In genomic region chr17:47996201-47996600, GRCh38 we compare ENCODE assay signal across 13 cellular contexts.
"Had no signal": no experiment of that assay in that cellular context is flagged by ENCODE, and none has a peak within 500 bp of the region (broad histone marks: within the 10 kb centered on the region; RNA-seq: fewer than 3 reads in every experiment).

No MANE protein-coding gene starts in this region.

- H3K27ac Mint-ChIP-seq: activated B cell treated with CpG ODN at 0.5 μM for 24 hours; activated CD4-positive, alpha-beta T cell treated with anti-CD3 and anti-CD28 coated beads, Interleukin-2, amount 10 ng/mL, durations not matched to agents 7 days and 5 days; activated T-helper 1 cell treated with anti-CD3 and anti-CD28 coated beads, Interleukin-12 subunit alpha, Interleukin-12 subunit beta, Interleukin-2, Interleukin-4 antibody, amounts not matched to agents 30 ng/mL and 10 ng/mL and 1 ng/mL, durations not matched to agents 14 hours and 24 hours and 36 hours; mesothelial cell of epicardium; stimulated activated naive B cell treated with anti-CD40 and anti-IgM and Interleukin-4, amounts not matched to agents 10 μg/mL and 1 μg/mL and 100 μg/mL, for 72 hours had no signal

- DNase-seq: activated B cell treated with CpG ODN at 0.5 μM for 24 hours; activated CD4-positive, alpha-beta T cell treated with anti-CD3 and anti-CD28 coated beads, Interleukin-2, amount 10 ng/mL, durations not matched to agents 7 days and 5 days; activated naive CD4-positive, alpha-beta T cell treated with Interleukin-2 at 50 U/mL for 16 hours; hippocampal formation; retina; stimulated activated CD4-positive, alpha-beta T cell treated with anti-CD3 and anti-CD28 coated beads, Interleukin-15, amount 100 ng/mL, for 24 hours; stimulated activated CD4-positive, alpha-beta T cell treated with anti-CD3 and anti-CD28 coated beads, Interleukin-4, amount 100 ng/mL, for 1 hour; stimulated activated naive B cell treated with anti-CD40 and anti-IgM and Interleukin-4, amounts not matched to agents 10 μg/mL and 1 μg/mL and 100 μg/mL, for 72 hours; substantia nigra; T-helper 2 cell; transverse colon had no signal

- H3K4me3 Mint-ChIP-seq: activated B cell treated with CpG ODN at 0.5 μM for 24 hours; activated CD4-positive, alpha-beta T cell treated with anti-CD3 and anti-CD28 coated beads, Interleukin-2, amount 10 ng/mL, durations not matched to agents 7 days and 5 days; activated T-helper 1 cell treated with anti-CD3 and anti-CD28 coated beads, Interleukin-12 subunit alpha, Interleukin-12 subunit beta, Interleukin-2, Interleukin-4 antibody, amounts not matched to agents 30 ng/mL and 10 ng/mL and 1 ng/mL, durations not matched to agents 14 hours and 24 hours and 36 hours; mesothelial cell of epicardium; stimulated activated naive B cell treated with anti-CD40 and anti-IgM and Interleukin-4, amounts not matched to agents 10 μg/mL and 1 μg/mL and 100 μg/mL, for 72 hours had no signal

- H3K9me3 Mint-ChIP-seq: activated B cell treated with CpG ODN at 0.5 μM for 24 hours; activated CD4-positive, alpha-beta T cell treated with anti-CD3 and anti-CD28 coated beads, Interleukin-2, amount 10 ng/mL, durations not matched to agents 7 days and 5 days; activated T-helper 1 cell treated with anti-CD3 and anti-CD28 coated beads, Interleukin-12 subunit alpha, Interleukin-12 subunit beta, Interleukin-2, Interleukin-4 antibody, amounts not matched to agents 30 ng/mL and 10 ng/mL and 1 ng/mL, durations not matched to agents 14 hours and 24 hours and 36 hours; mesothelial cell of epicardium; stimulated activated naive B cell treated with anti-CD40 and anti-IgM and Interleukin-4, amounts not matched to agents 10 μg/mL and 1 μg/mL and 100 μg/mL, for 72 hours had no signal

- H3K4me1 Mint-ChIP-seq: activated B cell treated with CpG ODN at 0.5 μM for 24 hours; activated CD4-positive, alpha-beta T cell treated with anti-CD3 and anti-CD28 coated beads, Interleukin-2, amount 10 ng/mL, durations not matched to agents 7 days and 5 days had no signal

- H3K36me3 Mint-ChIP-seq: mesothelial cell of epicardium; stimulated activated naive B cell treated with anti-CD40 and anti-IgM and Interleukin-4, amounts not matched to agents 10 μg/mL and 1 μg/mL and 100 μg/mL, for 72 hours had no signal
